ENCODE assay signal across 8 cellular contexts in the genomic region with DNA sequence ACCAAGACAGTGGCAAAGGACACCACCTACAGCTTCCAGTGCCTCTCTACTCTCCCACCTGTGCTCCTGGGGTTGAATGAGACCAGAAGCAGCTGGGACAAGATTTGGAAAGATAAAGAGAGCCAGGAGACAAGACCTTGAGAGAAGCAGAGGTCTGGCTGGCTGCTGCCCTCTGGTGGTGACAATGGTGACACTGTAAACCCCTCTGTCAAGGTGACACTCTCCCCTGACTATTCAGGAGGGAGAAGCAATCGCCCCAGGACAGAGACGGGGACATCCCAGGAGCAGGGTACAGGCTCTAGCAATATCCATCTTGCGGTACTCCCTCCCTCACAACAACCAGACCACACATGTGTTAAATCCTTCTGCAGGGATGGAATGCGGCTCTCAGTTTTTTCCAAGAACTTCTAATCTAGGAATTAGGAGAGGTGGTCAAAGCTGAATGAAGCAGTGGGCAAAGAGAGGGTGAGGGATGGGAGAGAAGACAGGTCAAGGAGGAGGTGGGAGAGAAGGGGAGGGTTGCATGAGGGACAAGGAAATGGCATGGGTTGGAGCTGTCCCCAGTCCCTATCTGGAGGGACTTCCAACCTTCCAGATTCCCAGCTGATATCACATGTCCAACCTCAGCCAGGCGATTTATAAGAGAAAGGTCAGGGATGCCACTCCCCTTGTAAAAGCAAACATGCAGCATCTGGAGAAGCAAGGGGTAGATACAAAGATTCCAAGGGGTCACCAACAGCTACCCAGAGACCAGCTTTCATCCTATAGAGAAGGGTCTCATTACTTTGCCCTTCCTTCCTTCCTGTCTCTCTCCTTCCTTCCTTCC. TPM values are rescaled to one million over a fixed set of nuclear protein-coding genes. Genes with fewer than 3 reads are reported as not detected.
DNase-seq lines count a peak whose midpoint lies in the region; ATAC-seq and TF ChIP-seq lines count a peak whose summit lies in the region.

No MANE protein-coding gene starts in this region.

- no peaks in the 10 kb centered on the region for H3K9me3 ChIP-seq in HAP-1

- DNase-seq in BJ (ENCODE audit: low read depth), result no peak
- DNase-seq in HAP-1 (ENCODE audit: low spot score in 2 of 2), result peak; percentile 69 to 88
- DNase-seq in NCI-H748 (lab: John Stamatoyannopoulos, UW; ENCODE audit: unreplicated experiment), result peak; percentile 72
- peak; percentile 76 to 81 for DNase-seq in activated CD4-positive, alpha-beta T cell treated with anti-CD3 and anti-CD28 coated beads, Interleukin-2, amount 50 U/mL, for 4 hours
- peak in 9 of 10 donors; percentile 49 to 84 (median 76) for DNase-seq in dorsolateral prefrontal cortex
- peak; percentile 79 to 83 for DNase-seq in memory B cell (ENCODE audit: low spot score in 2 of 2)
- peak; percentile 62 for DNase-seq in stimulated activated CD8-positive, alpha-beta memory T cell treated with anti-CD3 and anti-CD28 coated beads, Interleukin-2, amount 100 ng/mL, for 1 hour (ENCODE audit: low read depth in 2 of 2)

- POLR2A ChIA-PET in BJ (lab: Charles Lee), result no interaction called here

- H3K36me3 ChIP-seq in BJ (ENCODE audit: control insufficient read depth, insufficient read depth, low read length) (no peaks in the 10 kb centered on the region), HAP-1 (replicated peaks) (no peaks in the 10 kb centered on the region)

- in situ Hi-C loops in HAP-1 (cut with MboI; ENCODE audit: low sequenced_read_pairs), result no loop called here

- no peaks in the 10 kb centered on the region for H3K4me1 ChIP-seq in HAP-1

- CTCF ChIA-PET in BJ (lab: Yijun Ruan, JAX), result interaction anchor here (0.6 to 6.9 kb wide), 36 partner anchors 8 to 329 kb away, joined by 3 to 84 read pairs (median 4); partner anchors contain the start of genes ABI3, GNGT2 and PHB1

- no peak overlapping the region for H3K27ac Mint-ChIP-seq in memory B cell

- H3K4me3 ChIP-seq in BJ (ENCODE audit: low read depth, low read length) (no peak overlapping the region), HAP-1 (no peak overlapping the region), dorsolateral prefrontal cortex (no peak overlapping the region)

- ATAC-seq in memory B cell (ENCODE audit: low read depth) (peak; percentile 48), GM18873 (IDR thresholded peaks at IDR 0.05; ENCODE audit: low FRiP score, unreplicated experiment) (no peak)

- peak; percentile 88 for TF ChIP-seq CTCF in BJ (IDR thresholded peaks at IDR 0.05; ENCODE audit: insufficient read depth, low read depth, low read length)
- peak; percentile 59 to 90 (median 81) for TF ChIP-seq CTCF in dorsolateral prefrontal cortex (IDR thresholded peaks at IDR 0.05 in 54 of 56, conservative IDR thresholded peaks at IDR 0.05 in 2 of 56; ENCODE audit: low read depth in 1 of 56, partially characterized antibody in 56 of 56)

- peaks cover 2% of the 10 kb centered on the region for H3K36me3 Mint-ChIP-seq in memory B cell

- H3K27me3 ChIP-seq in BJ (ENCODE audit: control insufficient read depth, insufficient read depth, low read length) (peaks cover 34% of the 10 kb centered on the region), HAP-1 (ENCODE audit: low read depth) (no peaks in the 10 kb centered on the region), dorsolateral prefrontal cortex (peaks cover 0 to 32% (median 20%) of the 10 kb centered on the region in 45 donors)

- peaks cover 35% of the 10 kb centered on the region for H3K4me1 Mint-ChIP-seq in memory B cell

- intact Hi-C loops in dorsolateral prefrontal cortex (cut with DNase I), result loop anchor here (5.0 to 10.0 kb wide), 3 partner anchors 35 to 167 kb away; no protein-coding TSS in a partner anchor

- no peak overlapping the region for H3K4me3 Mint-ChIP-seq in memory B cell

- H3K27ac ChIP-seq in dorsolateral prefrontal cortex, result no peak overlapping the region

- no peaks in the 10 kb centered on the region for H3K9me3 Mint-ChIP-seq in memory B cell

- H3K27me3 Mint-ChIP-seq in memory B cell, result no peaks in the 10 kb centered on the region

RNA-seq across cellular contexts. Expression of gene PHOSPHO1, which starts 2.9 kb away (rescaled TPM):
- polyA plus RNA-seq in BJ (2011; rRNA removed), result 0.07 and 0.11 TPM in 2 replicates
- polyA minus RNA-seq in BJ (2011; rRNA and poly(A)+ RNA removed), result not detected in 2 replicates
- 10 to 100 TPM in 2 of 120 experiments, 1 to 10 TPM in 118; 1.3 to 12.2 (median 5.2) TPM for total RNA-seq in dorsolateral prefrontal cortex

RNA-seq across cellular contexts. Expression of gene ABI3, which starts 17.1 kb away (rescaled TPM):
- polyA plus RNA-seq in BJ (2011; rRNA removed), result 0.71 and 1.5 TPM in 2 replicates
- 0.62 and 2.0 TPM in 2 replicates for polyA minus RNA-seq in BJ (2011; rRNA and poly(A)+ RNA removed)
- total RNA-seq in dorsolateral prefrontal cortex, result 10 to 100 TPM in 15 of 120 experiments, 1 to 10 TPM in 105; 1.2 to 21.5 (median 6.5) TPM

RNA-seq across cellular contexts. Expression of gene GNGT2, which starts 17.3 kb away (rescaled TPM):
- 0.45 and 0.66 TPM in 2 replicates for polyA plus RNA-seq in BJ (2011; rRNA removed)
- polyA minus RNA-seq in BJ (2011; rRNA and poly(A)+ RNA removed), result 0.57 TPM in 1 of 2 replicates, not detected in the other
- 1 to 10 TPM in 106 of 120 experiments, under 1 TPM in 9, not detected in 5; 0.63 to 6.2 (median 2.1) TPM for total RNA-seq in dorsolateral prefrontal cortex
